In the genomic region with DNA sequence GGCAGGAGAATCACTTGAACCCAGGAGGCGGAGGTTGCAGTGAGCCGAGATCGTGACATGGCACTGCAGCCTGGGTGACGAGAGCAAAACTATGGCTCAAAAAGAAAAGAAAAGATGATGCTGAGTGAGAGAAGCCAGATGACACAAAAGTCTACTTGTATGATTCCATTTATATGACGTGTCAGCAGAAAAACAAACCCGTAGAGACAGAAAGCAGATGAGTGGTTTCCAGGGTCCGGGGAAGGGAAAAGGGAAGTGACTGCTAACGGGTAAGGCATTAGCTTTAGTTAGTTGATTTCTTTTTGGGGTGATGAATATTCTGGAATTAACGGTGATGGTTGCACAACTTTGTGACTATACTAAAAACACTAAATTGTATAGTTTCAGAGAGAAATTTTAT, we compare ENCODE assay signal across 1 cellular context.
TF ChIP-seq lines count a peak whose summit lies in the region.

No MANE protein-coding gene starts in this region.

TF ChIP-seq in H1, 55 proteins besides CTCF, POLR2A, EP300 and RAD21:
- peak; percentile 35; the same call in 1 of the 2 replicates for TF ChIP-seq MAFK (IDR thresholded peaks at IDR 0.05; ENCODE audit: low read depth, low read length)
- TF ChIP-seq SP1 (IDR thresholded peaks at IDR 0.05; ENCODE audit: low read depth, low read length) = no peak
